1 cellular context compared by ENCODE assay signal in genomic region chr7:3156508-3156907, GRCh38.
TF ChIP-seq lines count a peak whose summit lies in the region.

No MANE protein-coding gene starts in this region.

TF ChIP-seq in H1, 55 proteins besides CTCF, POLR2A, EP300 and RAD21:
- TF ChIP-seq SIRT6 (IDR thresholded peaks at IDR 0.05; ENCODE audit: low read length) (no peak), CHD2 (IDR thresholded peaks at IDR 0.05; ENCODE audit: low read length) (no peak)
